Comparison of ENCODE assay signal across 10 cellular contexts in the genomic region with DNA sequence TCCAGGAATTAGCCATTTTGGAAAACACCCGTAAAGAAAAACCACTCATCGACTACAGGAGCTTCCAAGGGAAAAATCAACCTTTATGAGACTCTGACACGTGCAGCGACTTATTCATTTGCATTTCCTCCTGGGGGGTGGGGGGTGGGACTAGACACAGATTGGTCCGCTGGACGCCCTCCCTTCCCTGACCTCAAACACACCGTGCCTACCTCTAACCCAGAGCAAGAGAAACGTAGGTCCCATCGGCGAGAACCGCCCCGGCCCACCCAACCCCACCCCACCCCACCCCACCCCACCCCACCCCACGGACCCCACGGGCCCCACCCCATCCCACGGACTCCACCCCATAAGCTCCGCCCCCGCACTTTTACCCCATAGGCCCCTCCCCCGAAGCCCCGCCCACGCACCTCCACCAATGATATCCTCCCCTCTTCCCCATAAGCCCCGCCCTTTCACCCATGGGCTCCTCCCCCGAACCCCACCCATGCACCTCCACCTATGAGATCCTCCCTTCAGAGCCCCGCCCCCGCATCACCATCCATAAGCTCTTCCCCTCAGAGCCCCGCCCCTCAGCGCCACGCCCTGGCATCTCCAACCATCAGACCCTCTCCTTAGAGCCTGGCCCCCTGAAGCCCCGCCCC. TPM values are rescaled to one million over a fixed set of nuclear protein-coding genes. Genes with fewer than 3 reads are reported as not detected.
A peak's percentile ranks its signal among the peaks of the same experiment; 100 is the strongest.
DNase-seq lines count a peak whose midpoint lies in the region; ATAC-seq, FAIRE-seq and TF ChIP-seq lines count a peak whose summit lies in the region.
"Had no signal": no experiment of that assay in that cellular context is flagged by ENCODE, and none has a peak within 500 bp of the region (broad histone marks: within the 10 kb centered on the region; RNA-seq: fewer than 3 reads in every experiment).

No MANE protein-coding gene starts in this region.

- H3K4me3 ChIP-seq in right atrium auricular region: peak overlapping the region; percentile 91 to 97

- peaks cover 28% of the 10 kb centered on the region for H3K36me3 ChIP-seq in right atrium auricular region

- no peaks in the 10 kb centered on the region for H3K27me3 ChIP-seq in right atrium auricular region

- H3K4me1 ChIP-seq in right atrium auricular region: peaks cover 0 to 26% of the 10 kb centered on the region in 2 donors

- no peaks in the 10 kb centered on the region for H3K9me3 Mint-ChIP-seq in WTC11
- H3K9me3 Mint-ChIP-seq in stimulated activated effector memory CD8-positive, alpha-beta T cell treated with anti-CD3 and anti-CD28 coated beads, Interleukin-12 subunit alpha, Interleukin-12 subunit beta, amount 100 ng/mL, for 72 hours: no peaks in the 10 kb centered on the region

- no peak for FAIRE-seq in GM12891 (lab: Jason Lieb, UNC)

- H3K9me3 ChIP-seq in right atrium auricular region: no peaks in the 10 kb centered on the region
- H3K9me3 ChIP-seq: mucosa of descending colon had no signal

- peak overlapping the region; percentile 90 to 92 for H3K27ac ChIP-seq in right atrium auricular region

- CTCF ChIA-PET in WTC11 (lab: Charles Lee): no interaction called here

- DNase-seq in GM12891 (ENCODE audit: insufficient read length, low spot score) (peak; percentile 85), WTC11 (ENCODE audit: low spot score) (no peak), right atrium auricular region (ENCODE audit: low spot score) (no peak), NCI-H128 (lab: John Stamatoyannopoulos, UW; ENCODE audit: unreplicated experiment) (no peak)
- DNase-seq in stimulated activated effector memory CD8-positive, alpha-beta T cell treated with anti-CD3 and anti-CD28 coated beads, Interleukin-12 subunit alpha, Interleukin-12 subunit beta, amount 100 ng/mL, for 72 hours (ENCODE audit: low spot score in 2 of 2): peak in 1 of 2 donors; percentile 99
- no peak for DNase-seq in stimulated activated CD4-positive, alpha-beta T cell treated with anti-CD3 and anti-CD28 coated beads, Interleukin-4, amount 100 ng/mL, for 1 hour
- DNase-seq: NCI-H146 had no signal

- no peak for TF ChIP-seq POLR2A in GM12891 (IDR thresholded peaks at IDR 0.05; ENCODE audit: low read depth, low read length)

- POLR2A ChIA-PET in WTC11 (lab: Charles Lee): no interaction called here

- H3K4me3 Mint-ChIP-seq in WTC11: peak overlapping the region; percentile 83
- peak overlapping the region; percentile 77 for H3K4me3 Mint-ChIP-seq in stimulated activated effector memory CD8-positive, alpha-beta T cell treated with anti-CD3 and anti-CD28 coated beads, Interleukin-12 subunit alpha, Interleukin-12 subunit beta, amount 100 ng/mL, for 72 hours

- no peak overlapping the region for H3K27ac Mint-ChIP-seq in WTC11
- peak overlapping the region; percentile 96 for H3K27ac Mint-ChIP-seq in stimulated activated effector memory CD8-positive, alpha-beta T cell treated with anti-CD3 and anti-CD28 coated beads, Interleukin-12 subunit alpha, Interleukin-12 subunit beta, amount 100 ng/mL, for 72 hours

- H3K27me3 Mint-ChIP-seq in WTC11 (ENCODE audit: low read depth): peaks cover 3% of the 10 kb centered on the region; the same call in 1 of the 2 replicates

- H3K36me3 Mint-ChIP-seq in WTC11: peaks cover 8% of the 10 kb centered on the region
- peaks cover 23% of the 10 kb centered on the region for H3K36me3 Mint-ChIP-seq in stimulated activated effector memory CD8-positive, alpha-beta T cell treated with anti-CD3 and anti-CD28 coated beads, Interleukin-12 subunit alpha, Interleukin-12 subunit beta, amount 100 ng/mL, for 72 hours

- ATAC-seq in WTC11 (no peak), GM21526 (IDR thresholded peaks at IDR 0.05; ENCODE audit: low FRiP score, unreplicated experiment) (no peak), HG03159 (IDR thresholded peaks at IDR 0.05; ENCODE audit: unreplicated experiment) (no peak)
- no peak for ATAC-seq in stimulated activated effector memory CD8-positive, alpha-beta T cell treated with anti-CD3 and anti-CD28 coated beads, Interleukin-12 subunit alpha, Interleukin-12 subunit beta, amount 100 ng/mL, for 72 hours

- H3K4me1 Mint-ChIP-seq in WTC11: peaks cover 5% of the 10 kb centered on the region
- peaks cover 18% of the 10 kb centered on the region for H3K4me1 Mint-ChIP-seq in stimulated activated effector memory CD8-positive, alpha-beta T cell treated with anti-CD3 and anti-CD28 coated beads, Interleukin-12 subunit alpha, Interleukin-12 subunit beta, amount 100 ng/mL, for 72 hours

- TF ChIP-seq CTCF in WTC11 (IDR thresholded peaks at IDR 0.05) (no peak), right atrium auricular region (IDR thresholded peaks at IDR 0.05) (no peak)

TF ChIP-seq in GM12891, 5 proteins besides CTCF, POLR2A, EP300 and RAD21:
- no peak for TF ChIP-seq POU2F2 (IDR thresholded peaks at IDR 0.05; ENCODE audit: low read depth, low read length)
- TF ChIP-seq SPI1 (IDR thresholded peaks at IDR 0.05; ENCODE audit: low read depth, low read length): 0 out of 2 replicates have a peak, but pooled peaks have one; percentile 0

TF ChIP-seq in WTC11, 78 proteins besides CTCF, POLR2A, EP300 and RAD21:
- TF ChIP-seq MYBL2 (CRISPR knock-in tag; IDR thresholded peaks at IDR 0.05) (no peak), NR1H2 (CRISPR knock-in tag; IDR thresholded peaks at IDR 0.05) (no peak), GABPB1 (CRISPR knock-in tag; IDR thresholded peaks at IDR 0.05) (no peak), RELA (CRISPR knock-in tag; IDR thresholded peaks at IDR 0.05; ENCODE audit: borderline replicate concordance) (no peak), NFYB (CRISPR knock-in tag; conservative IDR thresholded peaks at IDR 0.05; ENCODE audit: low read depth) (no peak), SMAD3 (CRISPR knock-in tag; IDR thresholded peaks at IDR 0.05; ENCODE audit: borderline replicate concordance) (no peak), TEAD1 (CRISPR knock-in tag; IDR thresholded peaks at IDR 0.05) (no peak), IRF2 (CRISPR knock-in tag; IDR thresholded peaks at IDR 0.05; ENCODE audit: borderline replicate concordance, low read depth) (no peak), ZNF138 (CRISPR knock-in tag; conservative IDR thresholded peaks at IDR 0.05) (no peak), HMGA2 (CRISPR knock-in tag; IDR thresholded peaks at IDR 0.05) (no peak), NR2C2 (CRISPR knock-in tag; IDR thresholded peaks at IDR 0.05) (no peak)
- TF ChIP-seq, protein P1, sequence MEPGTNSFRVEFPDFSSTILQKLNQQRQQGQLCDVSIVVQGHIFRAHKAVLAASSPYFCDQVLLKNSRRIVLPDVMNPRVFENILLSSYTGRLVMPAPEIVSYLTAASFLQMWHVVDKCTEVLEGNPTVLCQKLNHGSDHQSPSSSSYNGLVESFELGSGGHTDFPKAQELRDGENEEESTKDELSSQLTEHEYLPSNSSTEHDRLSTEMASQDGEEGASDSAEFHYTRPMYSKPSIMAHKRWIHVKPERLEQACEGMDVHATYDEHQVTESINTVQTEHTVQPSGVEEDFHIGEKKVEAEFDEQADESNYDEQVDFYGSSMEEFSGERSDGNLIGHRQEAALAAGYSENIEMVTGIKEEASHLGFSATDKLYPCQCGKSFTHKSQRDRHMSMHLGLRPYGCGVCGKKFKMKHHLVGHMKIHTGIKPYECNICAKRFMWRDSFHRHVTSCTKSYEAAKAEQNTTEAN (CRISPR knock-in tag; IDR thresholded peaks at IDR 0.05): no peak
- TF ChIP-seq, protein P2, sequence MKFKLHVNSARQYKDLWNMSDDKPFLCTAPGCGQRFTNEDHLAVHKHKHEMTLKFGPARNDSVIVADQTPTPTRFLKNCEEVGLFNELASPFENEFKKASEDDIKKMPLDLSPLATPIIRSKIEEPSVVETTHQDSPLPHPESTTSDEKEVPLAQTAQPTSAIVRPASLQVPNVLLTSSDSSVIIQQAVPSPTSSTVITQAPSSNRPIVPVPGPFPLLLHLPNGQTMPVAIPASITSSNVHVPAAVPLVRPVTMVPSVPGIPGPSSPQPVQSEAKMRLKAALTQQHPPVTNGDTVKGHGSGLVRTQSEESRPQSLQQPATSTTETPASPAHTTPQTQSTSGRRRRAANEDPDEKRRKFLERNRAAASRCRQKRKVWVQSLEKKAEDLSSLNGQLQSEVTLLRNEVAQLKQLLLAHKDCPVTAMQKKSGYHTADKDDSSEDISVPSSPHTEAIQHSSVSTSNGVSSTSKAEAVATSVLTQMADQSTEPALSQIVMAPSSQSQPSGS (CRISPR knock-in tag; IDR thresholded peaks at IDR 0.05; ENCODE audit: borderline replicate concordance, low read depth): no peak
- TF ChIP-seq, protein P3, sequence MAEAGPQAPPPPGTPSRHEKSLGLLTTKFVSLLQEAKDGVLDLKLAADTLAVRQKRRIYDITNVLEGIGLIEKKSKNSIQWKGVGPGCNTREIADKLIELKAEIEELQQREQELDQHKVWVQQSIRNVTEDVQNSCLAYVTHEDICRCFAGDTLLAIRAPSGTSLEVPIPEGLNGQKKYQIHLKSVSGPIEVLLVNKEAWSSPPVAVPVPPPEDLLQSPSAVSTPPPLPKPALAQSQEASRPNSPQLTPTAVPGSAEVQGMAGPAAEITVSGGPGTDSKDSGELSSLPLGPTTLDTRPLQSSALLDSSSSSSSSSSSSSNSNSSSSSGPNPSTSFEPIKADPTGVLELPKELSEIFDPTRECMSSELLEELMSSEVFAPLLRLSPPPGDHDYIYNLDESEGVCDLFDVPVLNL (CRISPR knock-in tag; IDR thresholded peaks at IDR 0.05; ENCODE audit: borderline replicate concordance, low read depth): no peak
- TF ChIP-seq, protein P4, sequence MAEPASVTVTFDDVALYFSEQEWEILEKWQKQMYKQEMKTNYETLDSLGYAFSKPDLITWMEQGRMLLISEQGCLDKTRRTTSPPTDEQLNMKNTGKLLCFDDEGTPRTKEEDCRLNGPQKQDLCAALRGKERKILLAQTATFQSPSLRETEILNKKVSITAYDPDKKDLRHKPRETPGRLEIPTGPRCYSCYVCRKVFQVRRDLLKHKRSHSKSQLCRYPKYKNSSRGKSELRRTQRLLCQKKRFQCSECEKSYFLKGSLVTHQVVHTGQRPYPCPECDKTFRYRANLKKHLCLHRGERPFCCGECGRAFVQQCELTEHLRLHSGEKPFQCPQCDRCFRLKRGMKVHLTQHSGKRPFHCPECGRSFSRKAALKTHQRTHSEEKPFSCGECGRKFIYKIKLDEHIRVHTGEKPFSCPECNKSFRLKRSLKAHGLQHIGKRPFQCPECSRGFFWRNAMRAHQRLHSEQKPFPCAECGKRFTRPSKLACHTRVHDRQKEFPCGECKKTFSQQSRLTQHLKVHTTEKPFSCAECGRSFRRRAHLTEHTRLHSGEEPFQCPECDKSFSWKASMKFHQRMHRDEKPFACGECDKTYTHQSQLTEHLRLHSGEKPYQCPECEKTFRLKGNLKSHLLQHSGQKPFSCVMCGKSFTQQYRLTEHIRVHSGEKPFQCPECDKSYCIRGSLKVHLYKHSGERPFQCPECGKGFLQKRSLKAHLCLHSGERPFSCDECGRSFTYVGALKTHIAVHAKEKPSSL (CRISPR knock-in tag; conservative IDR thresholded peaks at IDR 0.05): no peak

RNA-seq across cellular contexts. Expression of a gene that starts 1.1 kb away (rescaled TPM):
- 29.7 TPM for polyA plus RNA-seq in GM12891 (2012; ENCODE audit: low read depth, missing spikeins)
- total RNA-seq in WTC11 (2021) (63.9 to 68.5 TPM (median 67.9 TPM) in 3 replicates), right atrium auricular region (10 to 100 TPM; 44.6 to 52.1 TPM)

RNA-seq across cellular contexts. Expression of a gene that starts 36.4 kb away (rescaled TPM):
- 21.2 TPM for polyA plus RNA-seq in GM12891 (2012; ENCODE audit: low read depth, missing spikeins)
- total RNA-seq in WTC11 (2021): 131 to 155 TPM (median 150 TPM) in 3 replicates
- total RNA-seq in right atrium auricular region: 1 to 10 TPM; 2.2 to 3.0 TPM

Comparison
In these comparisons a context has a peak if more than half of its experiments do, and no peak if none do; other contexts are left out.
1. RNA of a gene that starts 36.4 kb away (total RNA-seq): 131 to 155 TPM in WTC11; 2.2 to 3.0 TPM in right atrium auricular region; every median in the first group is over 10 times any median in the second.